12 cellular contexts compared by ENCODE assay signal in genomic region chr6:39048481-39049399, GRCh38. TPM values are rescaled to one million over a fixed set of nuclear protein-coding genes. Genes with fewer than 3 reads are reported as not detected.
DNase-seq lines count a peak whose midpoint lies in the region; ATAC-seq, FAIRE-seq and TF ChIP-seq lines count a peak whose summit lies in the region.
"Had no signal": no experiment of that assay in that cellular context is flagged by ENCODE, and none has a peak within 500 bp of the region (broad histone marks: within the 10 kb centered on the region; RNA-seq: fewer than 3 reads in every experiment).

TSS of gene GLP1R (plus strand) at chr6:39048781. CDS start at chr6:39048841, 60 bp downstream.

- H3K4me1 Mint-ChIP-seq in T-helper 17 cell = peaks cover 18% of the 10 kb centered on the region

- no peaks in the 10 kb centered on the region for H3K9me3 ChIP-seq in DND-41 (ENCODE audit: insufficient read depth, low read length, severe bottlenecking)
- H3K9me3 ChIP-seq in T-helper 17 cell (ENCODE audit: control insufficient read depth, low read length, poor library complexity, severe bottlenecking) = no peaks in the 10 kb centered on the region
- H3K9me3 ChIP-seq in cardiac muscle cell (ENCODE audit: low read depth) = no peaks in the 10 kb centered on the region
- H3K9me3 ChIP-seq in pancreas = no peaks in the 10 kb centered on the region
- H3K9me3 ChIP-seq in PC-3 (ENCODE audit: low read length) = no peaks in the 10 kb centered on the region
- H3K9me3 ChIP-seq: vagina had no signal

- H3K27me3 Mint-ChIP-seq in T-helper 17 cell = peaks cover 61% of the 10 kb centered on the region

- H3K4me3 ChIP-seq in DND-41 (ENCODE audit: low read depth in 1 of 2, low read length in 2 of 2) (peak within 1 kb of the TSS; percentile 29 to 51; a peak in 3 of 4 replicates), cardiac muscle cell (peak within 1 kb of the TSS; percentile 35), pancreas (peak within 1 kb of the TSS; percentile 44 to 76 (median 51)), PC-3 (ENCODE audit: low read length) (no peak within 1 kb of the TSS)
- H3K4me3 ChIP-seq: GM12878 had no signal

- peaks cover 26% of the 10 kb centered on the region for H3K27me3 ChIP-seq in DND-41 (ENCODE audit: insufficient read depth, low read length, poor library complexity)
- peaks cover 70% of the 10 kb centered on the region for H3K27me3 ChIP-seq in cardiac muscle cell
- no peaks in the 10 kb centered on the region for H3K27me3 ChIP-seq in pancreas
- peaks cover 16% of the 10 kb centered on the region for H3K27me3 ChIP-seq in PC-3 (ENCODE audit: low read length)

- H3K4me1 ChIP-seq in DND-41 (ENCODE audit: insufficient read depth, low read length) = peaks cover 47% of the 10 kb centered on the region
- no peaks in the 10 kb centered on the region for H3K4me1 ChIP-seq in cardiac muscle cell (ENCODE audit: low read depth)
- H3K4me1 ChIP-seq in pancreas = peaks cover 0 to 11% (median 0%) of the 10 kb centered on the region in 3 donors
- peaks cover 9% of the 10 kb centered on the region; the same call in 1 of the 2 replicates for H3K4me1 ChIP-seq in PC-3 (ENCODE audit: insufficient read depth, low read length)

- H3K27ac Mint-ChIP-seq in T-helper 17 cell = no peak within 1 kb of the TSS

- intact Hi-C loops in pancreas (cut with DNase I) (no loop called here), PC-3 (cut with micrococcal nuclease) (no loop called here)

- H3K9me2 ChIP-seq in PC-3 (replicated peaks; ENCODE audit: low read length) = no peaks in the 10 kb centered on the region

- H3K36me3 ChIP-seq in DND-41 (ENCODE audit: insufficient read depth, low read length) (peaks cover 6% of the 10 kb centered on the region; the same call in 1 of the 2 replicates), cardiac muscle cell (no peaks in the 10 kb centered on the region), pancreas (no peaks in the 10 kb centered on the region), PC-3 (ENCODE audit: low read depth, low read length) (no peaks in the 10 kb centered on the region)
- H3K36me3 ChIP-seq: vagina had no signal

- H3K79me2 ChIP-seq in DND-41 (ENCODE audit: insufficient read depth, low read length) (peaks cover 15% of the 10 kb centered on the region), PC-3 (ENCODE audit: low read length) (no peaks in the 10 kb centered on the region)

- H3K9ac ChIP-seq in DND-41 (ENCODE audit: low read depth, low read length) = peak within 1 kb of the TSS; percentile 67
- no peak within 1 kb of the TSS for H3K9ac ChIP-seq in PC-3 (ENCODE audit: low read length)

- H4K20me1 ChIP-seq in DND-41 (ENCODE audit: insufficient read depth, low read length) = peaks cover 12% of the 10 kb centered on the region
- H4K20me1 ChIP-seq in PC-3 (ENCODE audit: low read length) = no peaks in the 10 kb centered on the region

- ATAC-seq in DND-41 (ENCODE audit: insufficient read depth, low read depth) (peak; percentile 78), T-helper 17 cell (no peak), pancreas (peak; percentile 83 to 88 (median 84)), PC-3 (no peak)
- ATAC-seq: GM12878 had no signal

- H3K4me2 ChIP-seq in DND-41 (ENCODE audit: insufficient read depth, low read length) (peak within 1 kb of the TSS; percentile 59), PC-3 (ENCODE audit: low read length) (no peak within 1 kb of the TSS)

- H3K4me3 Mint-ChIP-seq in T-helper 17 cell = peak within 1 kb of the TSS; percentile 83

- FAIRE-seq in pancreas (lab: Jason Lieb, UNC) = no peak
- FAIRE-seq: endometrium, GM12878 had no signal

- no TSS peak for BruUV-seq in PC-3 (replicated peaks; lab: Mats Ljungman, UMichigan)

- H3K27ac ChIP-seq in DND-41 (ENCODE audit: low read length) (peak within 1 kb of the TSS; percentile 44), cardiac muscle cell (no peak within 1 kb of the TSS), pancreas (peak within 1 kb of the TSS; percentile 2 to 74 (median 43)), PC-3 (ENCODE audit: low read length) (no peak within 1 kb of the TSS)
- H3K27ac ChIP-seq: vagina had no signal

- H2AFZ ChIP-seq in DND-41 (ENCODE audit: low read depth, low read length) = peak within 1 kb of the TSS; percentile 53
- no peak within 1 kb of the TSS for H2AFZ ChIP-seq in PC-3 (ENCODE audit: low read length)

- peaks cover 6% of the 10 kb centered on the region for H3K36me3 Mint-ChIP-seq in T-helper 17 cell (ENCODE audit: low read depth)

- H3F3A ChIP-seq in PC-3 (ENCODE audit: low read length, unreplicated experiment) = no peaks in the 10 kb centered on the region

- DNase-seq in DND-41 (peak; percentile 56), T-helper 17 cell (no peak), cardiac muscle cell (ENCODE audit: low read depth in 1 of 2, low spot score in 1 of 2) (peak in 1 of 2 donors; percentile 34), pancreas (peak; percentile 43 to 85 (median 65)), hepatic stellate cell (ENCODE audit: low spot score) (no peak), H4 (ENCODE audit: low spot score) (no peak), PC-3 (no peak)
- DNase-seq in activated effector memory CD4-positive, alpha-beta T cell treated with anti-CD3 and anti-CD28 coated beads, Interleukin-2, amount 50 U/mL, for 16 hours = no peak
- DNase-seq: NCI-H2029 treated with DMSO at 0.1 percent for 48 hours had no signal

- POLR2A ChIA-PET in PC-3 (lab: Charles Lee; ENCODE audit: unreplicated experiment) = no interaction called here

- CTCF ChIA-PET in PC-3 (lab: Charles Lee) = no interaction called here

- 2% methylated on average over 41 to 74 of the region's 74 CpGs for WGBS in pancreas, 2 donors

- no peak for TF ChIP-seq CTCF in DND-41 (IDR thresholded peaks at IDR 0.05; ENCODE audit: borderline replicate concordance, extremely low read depth, low read length, poor library complexity, severe bottlenecking)
- TF ChIP-seq CTCF in cardiac muscle cell (IDR thresholded peaks at IDR 0.05; ENCODE audit: low read depth, low read length) = no peak
- no peak for TF ChIP-seq CTCF in pancreas (IDR thresholded peaks at IDR 0.05)
- TF ChIP-seq CTCF in PC-3 (conservative IDR thresholded peaks at IDR 0.05; ENCODE audit: low read depth, low read length) = no peak

RNA-seq across cellular contexts. Expression of gene GLP1R, which starts in this region (rescaled TPM):
- total RNA-seq in T-helper 17 cell (not detected), cardiac muscle cell (0.11 and 0.12 TPM in 2 replicates), pancreas (1 to 10 TPM; 4.3 to 9.7 (median 7.6) TPM), PC-3 (2014; rRNA removed) (not detected in 2 replicates)
- polyA plus RNA-seq in cardiac muscle cell (0.37 and 0.43 TPM in 2 replicates), pancreas (1 to 10 TPM; 3.4 TPM)
- total RNA-seq in H4 (2014; rRNA removed; shearing (Covaris generic)) = not detected in 2 replicates
- total RNA-seq: GM12878, vagina had no signal

Comparison
In these comparisons a context has a peak if more than half of its experiments do, and no peak if none do; other contexts are left out.
1. ATAC-seq: peak in DND-41 (single experiment) and pancreas (4 of 4); none in T-helper 17 cell (single experiment) and PC-3 (single experiment).
2. DNase-seq: peak in DND-41 (single experiment) and pancreas (6 of 6); none in T-helper 17 cell (0 of 3), hepatic stellate cell (single experiment), H4 (single experiment), PC-3 (single experiment) and activated effector memory CD4-positive, alpha-beta T cell treated with anti-CD3 and anti-CD28 coated beads, Interleukin-2, amount 50 U/mL, for 16 hours (single experiment).
3. H3K27ac ChIP-seq: peak in DND-41 (single experiment) and pancreas (4 of 4); none in cardiac muscle cell (single experiment) and PC-3 (single experiment).